17 cellular contexts compared by ENCODE assay signal in genomic region chr11:64758330-64759079, GRCh38. TPM values are rescaled to one million over a fixed set of nuclear protein-coding genes. Genes with fewer than 3 reads are reported as not detected.
DNase-seq lines count a peak whose midpoint lies in the region; TF ChIP-seq lines count a peak whose summit lies in the region.
"Had no signal": no experiment of that assay in that cellular context is flagged by ENCODE, and none has a peak within 500 bp of the region (broad histone marks: within the 10 kb centered on the region; RNA-seq: fewer than 3 reads in every experiment).

No MANE protein-coding gene starts in this region.

- H3K4me1 ChIP-seq in NT2/D1 (ENCODE audit: insufficient read depth, insufficient read length) (peaks cover 37% of the 10 kb centered on the region), sigmoid colon (peaks cover 0 to 55% (median 53%) of the 10 kb centered on the region in 4 donors), BE2C (peaks cover 8% of the 10 kb centered on the region)

- TF ChIP-seq POLR2A in sigmoid colon (IDR thresholded peaks at IDR 0.05), result no peak

- DNase-seq in D341Med (ENCODE audit: low spot score), result peak; percentile 28
- no peak for DNase-seq in NT2/D1 (ENCODE audit: low read depth, low spot score)
- peak; percentile 51 for DNase-seq in islet precursor cell
- peak; percentile 65 for DNase-seq in sigmoid colon
- no peak for DNase-seq in SHP77 (lab: John Stamatoyannopoulos, UW)
- DNase-seq in BE2C, result no peak
- DNase-seq in amniotic stem cell (lab: John Stamatoyannopoulos, UW), result no peak
- DNase-seq in DMS53 treated with DMSO at 0.1 percent for 48 hours (lab: John Stamatoyannopoulos, UW; ENCODE audit: unreplicated experiment), result no peak
- DNase-seq: activated B cell treated with CpG ODN at 0.5 μM for 24 hours; cerebellar nuclear complex; DMS53; kidney glomerular epithelial cell; MG63; NCI-H187; NCI-H69; stimulated activated naive CD4-positive, alpha-beta T cell had no signal

- H3K4me3 ChIP-seq in NT2/D1 (ENCODE audit: insufficient read length, low read depth) (no peak overlapping the region), sigmoid colon (peak overlapping the region in 3 of 4 donors; percentile 40 to 49 (median 42)), BE2C (ENCODE audit: low read depth, low read length) (no peak overlapping the region)
- H3K4me3 ChIP-seq: MG63 had no signal

- no peak for TF ChIP-seq EP300 in sigmoid colon (IDR thresholded peaks at IDR 0.05)

- H3K9me3 ChIP-seq in NT2/D1 (ENCODE audit: insufficient read depth, low read length), result no peaks in the 10 kb centered on the region
- H3K9me3 ChIP-seq in sigmoid colon, result no peaks in the 10 kb centered on the region
- no peaks in the 10 kb centered on the region for H3K9me3 ChIP-seq in BE2C
- H3K9me3 ChIP-seq: MG63 had no signal

- H3K9ac ChIP-seq in NT2/D1 (ENCODE audit: insufficient read length, low read depth), result peak overlapping the region; percentile 17

- TF ChIP-seq CTCF in sigmoid colon (IDR thresholded peaks at IDR 0.05), result no peak
- no peak for TF ChIP-seq CTCF in BE2C (IDR thresholded peaks at IDR 0.05; ENCODE audit: low read depth, low read length)

- no peaks in the 10 kb centered on the region for H3K27me3 ChIP-seq in NT2/D1 (ENCODE audit: insufficient read depth, insufficient read length)
- H3K27me3 ChIP-seq in sigmoid colon, result no peaks in the 10 kb centered on the region
- H3K27me3 ChIP-seq in BE2C, result no peaks in the 10 kb centered on the region
- H3K27me3 ChIP-seq: MG63 had no signal

- intact Hi-C loops in sigmoid colon (cut with DNase I), result no loop called here

- H3K36me3 ChIP-seq in NT2/D1 (ENCODE audit: insufficient read depth, insufficient read length, low read length) (peaks cover 13% of the 10 kb centered on the region), sigmoid colon (peaks cover 0 to 20% (median 10%) of the 10 kb centered on the region in 4 donors), BE2C (peaks cover 9% of the 10 kb centered on the region)

- H3K27ac ChIP-seq in sigmoid colon, result peak overlapping the region; percentile 81 to 88 (median 84)

- WGBS in sigmoid colon, 2 donors, result 87 to 93% methylated on average over 15 of the region's 15 CpGs

RNA-seq across cellular contexts. Expression of gene PYGM, which starts 1.3 kb away (rescaled TPM):
- 10 to 100 TPM; 10.5 to 42.1 (median 27.1) TPM for total RNA-seq in sigmoid colon
- 1 to 10 TPM in 2 of 3 donors, under 1 TPM in 1; 0.23 to 2.1 (median 1.8) TPM for polyA plus RNA-seq in sigmoid colon
- polyA plus RNA-seq in BE2C (2012; ENCODE audit: insufficient read depth, insufficient read length, low read depth), result 3.9 TPM

RNA-seq across cellular contexts. Expression of gene RASGRP2, which starts 14.6 kb away (rescaled TPM):
- 10 to 100 TPM; 26.7 to 77.0 (median 27.8) TPM for total RNA-seq in sigmoid colon
- 100 to 1,000 TPM in 1 of 3 donors, 1 to 10 TPM in 2; 2.1 to 101 (median 4.8) TPM for polyA plus RNA-seq in sigmoid colon
- polyA plus RNA-seq in BE2C (2012; ENCODE audit: insufficient read depth, insufficient read length, low read depth), result 5.8 TPM

RNA-seq across cellular contexts. Expression of gene SF1, which starts 19.8 kb away (rescaled TPM):
- 100 to 1,000 TPM; 185 to 381 (median 294) TPM for total RNA-seq in sigmoid colon
- polyA plus RNA-seq in sigmoid colon, result 100 to 1,000 TPM in 1 of 3 donors, 10 to 100 TPM in 2; 36.5 to 126 (median 43.2) TPM
- polyA plus RNA-seq in BE2C (2012; ENCODE audit: insufficient read depth, insufficient read length, low read depth), result 276 TPM

RNA-seq across cellular contexts. Expression of gene NRXN2, which starts 35.5 kb away (rescaled TPM):
- total RNA-seq in sigmoid colon, result 10 to 100 TPM in 2 of 4 donors, 1 to 10 TPM in 2; 6.8 to 20.5 (median 13.7) TPM
- 1 to 10 TPM in 2 of 3 donors, under 1 TPM in 1; 0.23 to 4.9 (median 3.0) TPM for polyA plus RNA-seq in sigmoid colon
- polyA plus RNA-seq in BE2C (2012; ENCODE audit: insufficient read depth, insufficient read length, low read depth), result 40.8 TPM
- total RNA-seq: endothelial cell of umbilical vein had no signal
- polyA plus RNA-seq: endothelial cell of umbilical vein had no signal

RNA-seq across cellular contexts. Expression of gene MAP4K2, which starts 44.5 kb away (rescaled TPM):
- 10 to 100 TPM; 11.5 to 23.5 (median 16.6) TPM for total RNA-seq in sigmoid colon
- polyA plus RNA-seq in sigmoid colon, result 10 to 100 TPM in 2 of 3 donors, 1 to 10 TPM in 1; 9.0 to 19.8 (median 11.1) TPM
- 12.6 TPM for polyA plus RNA-seq in BE2C (2012; ENCODE audit: insufficient read depth, insufficient read length, low read depth)

Comparison
In these comparisons a context has a peak if more than half of its experiments do, and no peak if none do; other contexts are left out.
1. DNase-seq: peak in D341Med (single experiment), islet precursor cell (single experiment) and sigmoid colon (single experiment); none in NT2/D1 (single experiment), SHP77 (0 of 2), BE2C (single experiment), amniotic stem cell (single experiment) and DMS53 treated with DMSO at 0.1 percent for 48 hours (single experiment).
2. H3K4me3 ChIP-seq: peak in sigmoid colon (3 of 4); none in NT2/D1 (single experiment) and BE2C (single experiment).